ENCODE assay signal across 10 cellular contexts in the genomic region with DNA sequence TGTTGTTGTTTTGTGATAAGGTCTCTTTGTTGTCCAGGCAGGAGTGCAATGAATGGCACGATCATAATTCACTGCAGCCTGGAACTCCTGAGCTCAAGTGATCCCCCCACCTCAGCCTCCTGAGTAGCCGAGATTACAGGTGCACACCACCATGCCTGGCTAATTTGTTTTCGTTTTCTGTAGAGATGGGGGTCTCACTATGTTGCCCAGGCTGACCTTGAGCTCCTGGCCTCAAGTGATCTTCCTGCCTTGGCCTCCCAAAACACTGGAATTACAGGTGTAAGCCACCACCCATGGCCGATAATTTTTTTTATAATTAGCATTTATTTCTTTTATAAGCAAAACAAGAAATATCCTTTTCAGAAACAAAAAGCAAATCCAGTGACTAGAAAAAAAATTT. TPM values are rescaled to one million over a fixed set of nuclear protein-coding genes. Genes with fewer than 3 reads are reported as not detected.
A peak's percentile ranks its signal among the peaks of the same experiment; 100 is the strongest.
DNase-seq lines count a peak whose midpoint lies in the region; ATAC-seq, FAIRE-seq and TF ChIP-seq lines count a peak whose summit lies in the region.
"Had no signal": no experiment of that assay in that cellular context is flagged by ENCODE, and none has a peak within 500 bp of the region (broad histone marks: within the 10 kb centered on the region; RNA-seq: fewer than 3 reads in every experiment).

No MANE protein-coding gene starts in this region.

- CTCF ChIA-PET in K562 (lab: Yijun Ruan, JAX; ENCODE audit: low intra/inter-chr PET ratio): no interaction called here

- no peaks in the 10 kb centered on the region for H4K20me1 ChIP-seq in Loucy (ENCODE audit: insufficient read depth, low read length, poor library complexity, severe bottlenecking)
- no peaks in the 10 kb centered on the region for H4K20me1 ChIP-seq in K562 (replicated peaks; ENCODE audit: control insufficient read depth, insufficient read depth, low read length)

- H3K9me1 ChIP-seq in K562 (ENCODE audit: control insufficient read depth, insufficient read depth, low read length): no peaks in the 10 kb centered on the region

- peaks cover 58% of the 10 kb centered on the region for H3K4me1 ChIP-seq in Loucy (ENCODE audit: insufficient read depth, low read length, poor library complexity, severe bottlenecking)
- no peaks in the 10 kb centered on the region; a peak in 1 of 5 replicates for H3K4me1 ChIP-seq in K562 (replicated peaks in 1 of 2; ENCODE audit: control insufficient read depth in 2 of 2, insufficient read depth in 2 of 2, low read length in 2 of 2)
- H3K4me1 ChIP-seq in prostate gland (replicated peaks): no peaks in the 10 kb centered on the region

- DNase-seq in COLO668 (lab: John Stamatoyannopoulos, UW; ENCODE audit: unreplicated experiment): peak; percentile 11
- DNase-seq in K562 (ENCODE audit: extremely low read depth in 1 of 4, low spot score in 3 of 4): no peak
- DNase-seq in neural crest cell (ENCODE audit: low read depth, low spot score): no peak
- DNase-seq in NCI-H2029 (lab: John Stamatoyannopoulos, UW): no peak
- no peak for DNase-seq in prostate gland (ENCODE audit: low spot score)
- DNase-seq in NCI-H524 treated with DMSO at 0.1 percent for 48 hours (lab: John Stamatoyannopoulos, UW): no peak
- DNase-seq in GM12891 (ENCODE audit: insufficient read length, low spot score): no peak

- no peak for TF ChIP-seq POLR2A in K562 (conservative IDR thresholded peaks at IDR 0.05)
- TF ChIP-seq POLR2A in prostate gland (IDR thresholded peaks at IDR 0.05): no peak
- TF ChIP-seq POLR2A in GM12891 (IDR thresholded peaks at IDR 0.05; ENCODE audit: low read depth, low read length): no peak

- no peaks in the 10 kb centered on the region for H3K9me2 ChIP-seq in Loucy (replicated peaks; ENCODE audit: low read depth, low read length)

- POLR2A ChIA-PET in K562 (lab: Yijun Ruan, JAX): no interaction called here

- H3K36me3 ChIP-seq in Loucy (ENCODE audit: insufficient read depth, low read length): no peaks in the 10 kb centered on the region
- H3K36me3 ChIP-seq in K562 (ENCODE audit: control insufficient read depth, insufficient read depth, low read length): no peaks in the 10 kb centered on the region
- no peaks in the 10 kb centered on the region for H3K36me3 ChIP-seq in prostate gland

- peak overlapping the region; percentile 80 for H2AFZ ChIP-seq in Loucy (ENCODE audit: low read length)
- peak overlapping the region; percentile 56; the same call in 1 of the 2 replicates for H2AFZ ChIP-seq in K562 (ENCODE audit: low read depth, low read length)

- H3K27ac ChIP-seq in K562 (ENCODE audit: extremely low read depth, low read depth, low read length) (no peak overlapping the region), prostate gland (peak overlapping the region in 1 of 2 donors; percentile 71)

- WGBS in K562 (ENCODE audit: insufficient coverage, low coverage, missing lambda C conversion rate): 27% methylated on average over 4 of the region's 4 CpGs
- 82% methylated on average over 4 of the region's 4 CpGs for WGBS in prostate gland

- peak overlapping the region; percentile 97 for H3K4me3 ChIP-seq in Loucy (ENCODE audit: low read length, poor library complexity, severe bottlenecking)
- no peak overlapping the region for H3K4me3 ChIP-seq in K562
- H3K4me3 ChIP-seq in prostate gland: no peak overlapping the region

- FAIRE-seq in K562 (lab: Jason Lieb, UNC) (no peak), GM12891 (lab: Jason Lieb, UNC) (no peak)
- FAIRE-seq: RCC 7860, urothelium cell line had no signal

- no peak overlapping the region for H3K27ac Mint-ChIP-seq in neural crest cell (ENCODE audit: unreplicated experiment)

- no peaks in the 10 kb centered on the region for H3K36me3 Mint-ChIP-seq in neural crest cell (ENCODE audit: low read depth)

- intact Hi-C loops in K562 (cut with micrococcal nuclease): no loop called here
- intact Hi-C loops in prostate gland (cut with DNase I): no loop called here

- H3F3A ChIP-seq in Loucy (ENCODE audit: low read depth): peaks cover 8% of the 10 kb centered on the region; the same call in 1 of the 2 replicates

- TF ChIP-seq CTCF in Loucy (conservative IDR thresholded peaks at IDR 0.05; ENCODE audit: low read length) (no peak), K562 (IDR thresholded peaks at IDR 0.05 in 2 of 3, conservative IDR thresholded peaks at IDR 0.05 in 1 of 3; ENCODE audit: insufficient read depth in 2 of 3, low read depth in 1 of 3, low read length in 3 of 3) (no peak), neural crest cell (conservative IDR thresholded peaks at IDR 0.05) (no peak), prostate gland (IDR thresholded peaks at IDR 0.05) (no peak)

- H3K4me2 ChIP-seq in Loucy (ENCODE audit: low read depth, low read length, poor library complexity, severe bottlenecking): peak overlapping the region; percentile 79
- H3K4me2 ChIP-seq in K562 (ENCODE audit: insufficient read depth, low read length): no peak overlapping the region

- H3K79me2 ChIP-seq in Loucy (ENCODE audit: insufficient read depth, low read length) (peaks cover 61% of the 10 kb centered on the region), K562 (ENCODE audit: control insufficient read depth, insufficient read depth, low read length) (no peaks in the 10 kb centered on the region)

- peak overlapping the region; percentile 93 for H3K4me3 Mint-ChIP-seq in neural crest cell

- H3K9me3 ChIP-seq in Loucy (ENCODE audit: insufficient read depth, low read depth, low read length) (no peaks in the 10 kb centered on the region), K562 (replicated peaks; ENCODE audit: control insufficient read depth, insufficient read depth, low read depth, low read length) (no peaks in the 10 kb centered on the region), prostate gland (no peaks in the 10 kb centered on the region)

- BruUV-seq in K562 (replicated peaks; lab: Mats Ljungman, UMichigan): no TSS peak

- H3K27me3 ChIP-seq in Loucy (ENCODE audit: insufficient read depth, low read length, poor library complexity, severe bottlenecking): no peaks in the 10 kb centered on the region
- H3K27me3 ChIP-seq in K562 (ENCODE audit: control insufficient read depth in 2 of 2, insufficient read depth in 2 of 2, low read length in 2 of 2): no peaks in the 10 kb centered on the region
- H3K27me3 ChIP-seq in prostate gland (replicated peaks; ENCODE audit: insufficient read depth): no peaks in the 10 kb centered on the region

- peak overlapping the region; percentile 96 for H3K9ac ChIP-seq in Loucy (ENCODE audit: low read depth, low read length, poor library complexity, severe bottlenecking)
- H3K9ac ChIP-seq in K562 (ENCODE audit: insufficient read depth in 1 of 2, low read depth in 2 of 2, low read length in 2 of 2): no peak overlapping the region

- H3K27me3 Mint-ChIP-seq in neural crest cell (ENCODE audit: low read depth): peaks cover 26% of the 10 kb centered on the region

- no peak for ATAC-seq in K562

- no peak for TF ChIP-seq RAD21 in K562 (CRISPR knock-in tag; conservative IDR thresholded peaks at IDR 0.05 in 1 of 2, IDR thresholded peaks at IDR 0.05 in 1 of 2)

- in situ Hi-C loops in K562 (cut with MboI): no loop called here

- no peaks in the 10 kb centered on the region for H3K9me3 Mint-ChIP-seq in neural crest cell

- H3K4me1 Mint-ChIP-seq in neural crest cell: peaks cover 18% of the 10 kb centered on the region

- no peak for TF ChIP-seq EP300 in K562 (IDR thresholded peaks at IDR 0.05; ENCODE audit: low read length)

TF ChIP-seq in K562, 482 proteins besides CTCF, POLR2A, EP300 and RAD21 (continues in another document):
- no peak for TF ChIP-seq DACH1 (IDR thresholded peaks at IDR 0.05; ENCODE audit: partially characterized antibody)
- no peak for TF ChIP-seq NCOA2 (IDR thresholded peaks at IDR 0.05; ENCODE audit: partially characterized antibody in 2 of 2)
- TF ChIP-seq TCF7L2 (IDR thresholded peaks at IDR 0.05; ENCODE audit: low read depth, low read length): no peak

TF ChIP-seq in GM12891, 5 proteins besides CTCF, POLR2A, EP300 and RAD21:
- TF ChIP-seq TAF1 (IDR thresholded peaks at IDR 0.05; ENCODE audit: low read depth, low read length) (no peak), POLR2AphosphoS5 (IDR thresholded peaks at IDR 0.05; ENCODE audit: low read depth, low read length) (no peak), SPI1 (IDR thresholded peaks at IDR 0.05; ENCODE audit: low read depth, low read length) (no peak), PAX5 (IDR thresholded peaks at IDR 0.05; ENCODE audit: insufficient read depth, low read length, severe bottlenecking) (no peak)

RNA-seq across cellular contexts. Expression of a gene that starts 3.6 kb away (rescaled TPM):
- not detected in 2 replicates for total RNA-seq in K562 (2011; cell fraction: chromatin; rRNA removed; ENCODE audit: low replicate concordance)
- not detected in 2 replicates for total RNA-seq in K562 (2011; cell fraction: nucleolus; rRNA removed)
- not detected in 2 replicates for total RNA-seq in K562 (2011; cell fraction: nucleoplasm; rRNA removed)
- total RNA-seq in K562 (2014; rRNA removed) (not detected in 2 replicates), K562 (2014; rRNA removed; fragmentation: Illumina TruSeq; extraction: Trizol) (not detected in 2 replicates), K562 (2015; rRNA removed; fragmentation: Illumina TruSeq; extraction: Trizol) (0.30 and 0.51 TPM in 2 replicates), K562 (2021) (0.27 and 0.58 TPM in 2 replicates), neural crest cell (0.40 and 0.57 TPM in 2 replicates), prostate gland (1 to 10 TPM; 2.6 to 3.9 TPM)
- polyA plus RNA-seq in K562 (2011; rRNA removed) (0.07 TPM in 1 of 2 replicates, not detected in the other), K562 (2014; fragmentation: Illumina TruSeq; extraction: Trizol) (not detected in 2 replicates), K562 (2014; fragmentation: Nextera tagmentation; extraction: Ambion mirVana) (not detected), K562 (2014; rRNA removed) (0.05 TPM in 1 of 2 replicates, not detected in the other)
- not detected in 2 replicates for polyA plus RNA-seq in K562 (2011; cell fraction: cytosol; rRNA removed)
- polyA plus RNA-seq in K562 (2011; cell fraction: nucleus; rRNA removed): not detected in 2 replicates
- polyA plus RNA-seq in K562 (2012): 0.10 TPM in 1 of 2 replicates, not detected in the other
- not detected in 2 replicates for polyA minus RNA-seq in K562 (2011; rRNA and poly(A)+ RNA removed)
- not detected in 2 replicates for polyA minus RNA-seq in K562 (2011; cell fraction: cytosol; rRNA and poly(A)+ RNA removed)
- not detected in 2 replicates for polyA minus RNA-seq in K562 (2011; cell fraction: nucleus; rRNA and poly(A)+ RNA removed)
- polyA plus RNA-seq in GM12891 (2012; ENCODE audit: low read depth, missing spikeins): 82.0 TPM
